In genomic region chr15:55588070-55588817, GRCh38 we compare ENCODE assay signal across 8 cellular contexts. TPM values are rescaled to one million over a fixed set of nuclear protein-coding genes. Genes with fewer than 3 reads are reported as not detected.
A peak's percentile ranks its signal among the peaks of the same experiment; 100 is the strongest.
DNase-seq lines count a peak whose midpoint lies in the region; ATAC-seq and TF ChIP-seq lines count a peak whose summit lies in the region.

TSS of gene PYGO1 (minus strand) at chr15:55588345. CDS start at chr15:55587883, 462 bp downstream.

- H3K27ac ChIP-seq in WERI-Rb-1 (peak within 1 kb of the TSS; percentile 91), left lung (peak within 1 kb of the TSS; percentile 69 to 86)

- ATAC-seq in GM19395 (IDR thresholded peaks at IDR 0.05; ENCODE audit: unreplicated experiment) (peak; percentile 80), left lung (peak; percentile 87), HG03039 (IDR thresholded peaks at IDR 0.05; ENCODE audit: unreplicated experiment) (no peak)

- no peak within 1 kb of the TSS for H2AFZ ChIP-seq in Loucy (ENCODE audit: low read length)

- H3K27me3 Mint-ChIP-seq in CD14-positive monocyte (ENCODE audit: low read depth in 3 of 3) = peaks cover 40 to 57% (median 56%) of the 10 kb centered on the region in 3 donors

- H3K79me2 ChIP-seq in Loucy (ENCODE audit: insufficient read depth, low read length) = no peaks in the 10 kb centered on the region

- TF ChIP-seq CTCF in CD14-positive monocyte (IDR thresholded peaks at IDR 0.05) (no peak), Loucy (conservative IDR thresholded peaks at IDR 0.05; ENCODE audit: low read length) (no peak), WERI-Rb-1 (IDR thresholded peaks at IDR 0.05; ENCODE audit: low read depth, low read length) (no peak), left lung (IDR thresholded peaks at IDR 0.05) (no peak)

- H3F3A ChIP-seq in Loucy (ENCODE audit: low read depth) = 0 out of 2 replicates have a peak, but pooled peaks cover 5% of the 10 kb centered on the region

- H3K4me3 ChIP-seq in Loucy (ENCODE audit: low read length, poor library complexity, severe bottlenecking) (peak within 1 kb of the TSS; percentile 52), WERI-Rb-1 (ENCODE audit: low read depth, low read length) (peak within 1 kb of the TSS; percentile 88), left lung (peak within 1 kb of the TSS; percentile 43 to 55)

- no peaks in the 10 kb centered on the region for H3K9me3 ChIP-seq in Loucy (ENCODE audit: insufficient read depth, low read depth, low read length)
- H3K9me3 ChIP-seq in WERI-Rb-1 (ENCODE audit: severe bottlenecking) = peaks cover 5% of the 10 kb centered on the region
- no peaks in the 10 kb centered on the region for H3K9me3 ChIP-seq in left lung

- no peak within 1 kb of the TSS for H3K27ac Mint-ChIP-seq in CD14-positive monocyte

- H3K36me3 ChIP-seq in Loucy (ENCODE audit: insufficient read depth, low read length) (no peaks in the 10 kb centered on the region), WERI-Rb-1 (peaks cover 3% of the 10 kb centered on the region), left lung (no peaks in the 10 kb centered on the region)

- no peaks in the 10 kb centered on the region for H3K27me3 ChIP-seq in Loucy (ENCODE audit: insufficient read depth, low read length, poor library complexity, severe bottlenecking)
- no peaks in the 10 kb centered on the region for H3K27me3 ChIP-seq in WERI-Rb-1 (ENCODE audit: insufficient read depth, low read depth, severe bottlenecking)
- H3K27me3 ChIP-seq in left lung = peaks cover 5 to 77% of the 10 kb centered on the region in 2 donors

- peak within 1 kb of the TSS; percentile 73 to 89 for H3K4me3 Mint-ChIP-seq in CD14-positive monocyte

- peaks cover 17% of the 10 kb centered on the region for H3K4me1 ChIP-seq in Loucy (ENCODE audit: insufficient read depth, low read length, poor library complexity, severe bottlenecking)
- peaks cover 5 to 9% of the 10 kb centered on the region in 2 donors for H3K4me1 ChIP-seq in left lung

- no peaks in the 10 kb centered on the region for H3K9me2 ChIP-seq in Loucy (replicated peaks; ENCODE audit: low read depth, low read length)

- H4K20me1 ChIP-seq in Loucy (ENCODE audit: insufficient read depth, low read length, poor library complexity, severe bottlenecking) = no peaks in the 10 kb centered on the region

- no peak within 1 kb of the TSS for H3K9ac ChIP-seq in Loucy (ENCODE audit: low read depth, low read length, poor library complexity, severe bottlenecking)

- DNase-seq in CD14-positive monocyte (ENCODE audit: low spot score) (no peak), WERI-Rb-1 (peak; percentile 72), dermis blood vessel endothelial cell (peak; percentile 65), left lung (peak; percentile 68 to 88)
- peak; percentile 25 to 46 for DNase-seq in stimulated activated CD4-positive, alpha-beta T cell treated with anti-CD3 and anti-CD28 coated beads, Interleukin-4, amount 100 ng/mL, for 4 hours

- intact Hi-C loops in CD14-positive monocyte (cut with micrococcal nuclease) (no loop called here), left lung (cut with DNase I) (no loop called here)

- H3K4me2 ChIP-seq in Loucy (ENCODE audit: low read depth, low read length, poor library complexity, severe bottlenecking) = no peak within 1 kb of the TSS

- peaks cover 4 to 21% (median 15%) of the 10 kb centered on the region in 7 donors for H3K9me3 Mint-ChIP-seq in CD14-positive monocyte

- H3K36me3 Mint-ChIP-seq in CD14-positive monocyte = peaks cover 4 to 6% of the 10 kb centered on the region in 2 donors

- H3K4me1 Mint-ChIP-seq in CD14-positive monocyte = peaks cover 7% of the 10 kb centered on the region

RNA-seq across cellular contexts. Expression of gene PYGO1, which starts in this region (rescaled TPM):
- polyA plus RNA-seq in CD14-positive monocyte = not detected
- 0.19 and 0.51 TPM in 2 replicates for total RNA-seq in dermis blood vessel endothelial cell
- total RNA-seq in left lung = 10 to 100 TPM; 10.4 to 16.7 TPM

Comparison
In these comparisons a context has a peak if more than half of its experiments do, and no peak if none do; other contexts are left out.
1. Peak in DNase-seq in dermis blood vessel endothelial cell; RNA of the gene not detected or under 1 TPM.